ENCODE assay signal across 3 cellular contexts in genomic region chrY:17634484-17634883, GRCh38.
A peak's percentile ranks its signal among the peaks of the same experiment; 100 is the strongest.
DNase-seq lines count a peak whose midpoint lies in the region; ATAC-seq and FAIRE-seq lines count a peak whose summit lies in the region.
"Not testable (repeated sequence)": the region's sequence is repeated elsewhere in the genome, so short reads cannot be mapped to it uniquely, and the experiment has no call there.

No MANE protein-coding gene starts in this region.

- not testable (repeated sequence) for H3K36me3 Mint-ChIP-seq in activated T-helper 17 cell treated with anti-CD3 and anti-CD28 coated beads, Interleukin-2, amount 50 U/mL, for 72 hours (ENCODE audit: low read depth); stimulated activated effector memory CD8-positive, alpha-beta T cell treated with anti-CD3 and anti-CD28 coated beads, Interleukin-12 subunit alpha, Interleukin-12 subunit beta, amount 100 ng/mL, for 72 hours

- not testable (repeated sequence) for H3K9me3 Mint-ChIP-seq in activated T-helper 17 cell treated with anti-CD3 and anti-CD28 coated beads, Interleukin-2, amount 50 U/mL, for 72 hours; stimulated activated effector memory CD8-positive, alpha-beta T cell treated with anti-CD3 and anti-CD28 coated beads, Interleukin-12 subunit alpha, Interleukin-12 subunit beta, amount 100 ng/mL, for 72 hours

- not testable (repeated sequence) for DNase-seq in RCC 7860 (ENCODE audit: low spot score); stimulated activated effector memory CD8-positive, alpha-beta T cell treated with anti-CD3 and anti-CD28 coated beads, Interleukin-12 subunit alpha, Interleukin-12 subunit beta, amount 100 ng/mL, for 72 hours (ENCODE audit: low spot score in 2 of 2)

- H3K27me3 Mint-ChIP-seq in activated T-helper 17 cell treated with anti-CD3 and anti-CD28 coated beads, Interleukin-2, amount 50 U/mL, for 72 hours = not testable (repeated sequence)

- H3K4me1 Mint-ChIP-seq in activated T-helper 17 cell treated with anti-CD3 and anti-CD28 coated beads, Interleukin-2, amount 50 U/mL, for 72 hours; stimulated activated effector memory CD8-positive, alpha-beta T cell treated with anti-CD3 and anti-CD28 coated beads, Interleukin-12 subunit alpha, Interleukin-12 subunit beta, amount 100 ng/mL, for 72 hours: not testable (repeated sequence)

- H3K4me3 Mint-ChIP-seq in activated T-helper 17 cell treated with anti-CD3 and anti-CD28 coated beads, Interleukin-2, amount 50 U/mL, for 72 hours; stimulated activated effector memory CD8-positive, alpha-beta T cell treated with anti-CD3 and anti-CD28 coated beads, Interleukin-12 subunit alpha, Interleukin-12 subunit beta, amount 100 ng/mL, for 72 hours: not testable (repeated sequence)

- peak; percentile 54 for ATAC-seq in activated T-helper 17 cell treated with anti-CD3 and anti-CD28 coated beads, Interleukin-2, amount 50 U/mL, for 72 hours (replicated peaks)
- ATAC-seq in stimulated activated effector memory CD8-positive, alpha-beta T cell treated with anti-CD3 and anti-CD28 coated beads, Interleukin-12 subunit alpha, Interleukin-12 subunit beta, amount 100 ng/mL, for 72 hours = peak; percentile 63

- FAIRE-seq in RCC 7860 (lab: Jason Lieb, UNC) = peak; percentile 60

- H3K27ac Mint-ChIP-seq in activated T-helper 17 cell treated with anti-CD3 and anti-CD28 coated beads, Interleukin-2, amount 50 U/mL, for 72 hours; stimulated activated effector memory CD8-positive, alpha-beta T cell treated with anti-CD3 and anti-CD28 coated beads, Interleukin-12 subunit alpha, Interleukin-12 subunit beta, amount 100 ng/mL, for 72 hours: not testable (repeated sequence)
